8 cellular contexts compared by ENCODE assay signal in genomic region chr5:141245250-141245717, GRCh38. TPM values are rescaled to one million over a fixed set of nuclear protein-coding genes. Genes with fewer than 3 reads are reported as not detected.
DNase-seq lines count a peak whose midpoint lies in the region; ATAC-seq and TF ChIP-seq lines count a peak whose summit lies in the region.

TSS of gene PCDHB15 (plus strand) at chr5:141245395. CDS start at chr5:141245579, 184 bp downstream.

- no peaks in the 10 kb centered on the region for H3K4me1 ChIP-seq in ascending aorta
- H3K4me1 ChIP-seq in tibial nerve: no peaks in the 10 kb centered on the region

- no peak within 1 kb of the TSS for H3K27ac Mint-ChIP-seq in activated naive CD4-positive, alpha-beta T cell treated with anti-CD3 and anti-CD28 coated beads, Interleukin-2, amount 50 U/mL, for 72 hours
- no peak within 1 kb of the TSS for H3K27ac Mint-ChIP-seq in stimulated activated memory B cell treated with anti-CD40 and anti-IgM and Interleukin-4, amounts not matched to agents 10 μg/mL and 1 μg/mL and 100 μg/mL, for 72 hours

- peaks cover 26% of the 10 kb centered on the region for H3K27me3 Mint-ChIP-seq in stimulated activated memory B cell treated with anti-CD40 and anti-IgM and Interleukin-4, amounts not matched to agents 10 μg/mL and 1 μg/mL and 100 μg/mL, for 72 hours

- WGBS in tibial nerve, 2 donors: 9 to 12% methylated on average over 16 of the region's 16 CpGs

- TF ChIP-seq EP300 in tibial nerve (IDR thresholded peaks at IDR 0.05): no peak

- H3K36me3 ChIP-seq in ascending aorta (peaks cover 3 to 10% of the 10 kb centered on the region in 2 donors), tibial nerve (peaks cover 0 to 38% (median 0%) of the 10 kb centered on the region in 3 donors)

- intact Hi-C loops in ascending aorta (cut with DNase I): no loop called here

- no peaks in the 10 kb centered on the region for H3K4me1 Mint-ChIP-seq in stimulated activated memory B cell treated with anti-CD40 and anti-IgM and Interleukin-4, amounts not matched to agents 10 μg/mL and 1 μg/mL and 100 μg/mL, for 72 hours

- peak within 1 kb of the TSS; percentile 17 to 43 for H3K4me3 ChIP-seq in ascending aorta
- peak within 1 kb of the TSS in 1 of 4 donors; percentile 16 for H3K4me3 ChIP-seq in tibial nerve

- H3K9me3 ChIP-seq in ascending aorta (peaks cover 96 to 100% of the 10 kb centered on the region in 2 donors), tibial nerve (peaks cover 0 to 100% (median 59%) of the 10 kb centered on the region in 4 donors)

- H3K27ac ChIP-seq in ascending aorta: no peak within 1 kb of the TSS
- no peak within 1 kb of the TSS for H3K27ac ChIP-seq in tibial nerve

- peak; percentile 21 for DNase-seq in activated naive CD4-positive, alpha-beta T cell treated with Interleukin-2 at 50 U/mL for 16 hours
- DNase-seq in activated naive CD4-positive, alpha-beta T cell treated with anti-CD3 and anti-CD28 coated beads, Interleukin-2, amount 50 U/mL, for 72 hours (ENCODE audit: low spot score in 2 of 2): no peak
- DNase-seq in ascending aorta (ENCODE audit: low spot score in 2 of 2): no peak
- DNase-seq in islet precursor cell: peak; percentile 68
- no peak for DNase-seq in tibial nerve (ENCODE audit: low spot score in 2 of 2)
- no peak for DNase-seq in CD1c-positive myeloid dendritic cell (ENCODE audit: extremely low spot score)
- no peak for DNase-seq in NCI-H1105 treated with DMSO at 0.1 percent for 48 hours (lab: John Stamatoyannopoulos, UW)

- TF ChIP-seq POLR2A in tibial nerve (IDR thresholded peaks at IDR 0.05): no peak

- no peak within 1 kb of the TSS for H3K4me3 Mint-ChIP-seq in stimulated activated memory B cell treated with anti-CD40 and anti-IgM and Interleukin-4, amounts not matched to agents 10 μg/mL and 1 μg/mL and 100 μg/mL, for 72 hours

- H3K27me3 ChIP-seq in ascending aorta (no peaks in the 10 kb centered on the region), tibial nerve (no peaks in the 10 kb centered on the region)

- no peak for ATAC-seq in activated naive CD4-positive, alpha-beta T cell treated with anti-CD3 and anti-CD28 coated beads, Interleukin-2, amount 50 U/mL, for 72 hours
- ATAC-seq in stimulated activated memory B cell treated with anti-CD40 and anti-IgM and Interleukin-4, amounts not matched to agents 10 μg/mL and 1 μg/mL and 100 μg/mL, for 72 hours: no peak

- peaks cover 47 to 61% of the 10 kb centered on the region in 2 donors for H3K9me3 Mint-ChIP-seq in activated naive CD4-positive, alpha-beta T cell treated with anti-CD3 and anti-CD28 coated beads, Interleukin-2, amount 50 U/mL, for 72 hours
- H3K9me3 Mint-ChIP-seq in stimulated activated memory B cell treated with anti-CD40 and anti-IgM and Interleukin-4, amounts not matched to agents 10 μg/mL and 1 μg/mL and 100 μg/mL, for 72 hours: peaks cover 37% of the 10 kb centered on the region

- TF ChIP-seq CTCF in ascending aorta (IDR thresholded peaks at IDR 0.05) (peak in 1 of 3 experiments; percentile 18), tibial nerve (IDR thresholded peaks at IDR 0.05) (peak in 3 of 5 experiments; percentile 7 to 33 (median 22))

- H3K36me3 Mint-ChIP-seq in activated naive CD4-positive, alpha-beta T cell treated with anti-CD3 and anti-CD28 coated beads, Interleukin-2, amount 50 U/mL, for 72 hours: peaks cover 63 to 78% of the 10 kb centered on the region in 2 donors
- H3K36me3 Mint-ChIP-seq in stimulated activated memory B cell treated with anti-CD40 and anti-IgM and Interleukin-4, amounts not matched to agents 10 μg/mL and 1 μg/mL and 100 μg/mL, for 72 hours: peaks cover 17% of the 10 kb centered on the region

RNA-seq across cellular contexts. Expression of gene PCDHB15, which starts in this region (rescaled TPM):
- not detected for total RNA-seq in activated naive CD4-positive, alpha-beta T cell treated with anti-CD3 and anti-CD28 coated beads, Interleukin-2, amount 50 U/mL, for 72 hours
- 2.9 TPM for total RNA-seq in ascending aorta
- 1 to 10 TPM; 5.4 to 7.6 (median 6.4) TPM for total RNA-seq in tibial nerve

Comparison
In these comparisons a context has a peak if more than half of its experiments do, and no peak if none do; other contexts are left out.
1. DNase-seq: peak in activated naive CD4-positive, alpha-beta T cell treated with Interleukin-2 at 50 U/mL for 16 hours (single experiment) and islet precursor cell (single experiment); none in activated naive CD4-positive, alpha-beta T cell treated with anti-CD3 and anti-CD28 coated beads, Interleukin-2, amount 50 U/mL, for 72 hours (0 of 2), ascending aorta (0 of 2), tibial nerve (0 of 2), CD1c-positive myeloid dendritic cell (single experiment) and NCI-H1105 treated with DMSO at 0.1 percent for 48 hours (single experiment).